In genomic region chr6:5084192-5084786, GRCh38 we compare ENCODE assay signal across 7 cellular contexts. TPM values are rescaled to one million over a fixed set of nuclear protein-coding genes. Genes with fewer than 3 reads are reported as not detected.
A peak's percentile ranks its signal among the peaks of the same experiment; 100 is the strongest.
DNase-seq lines count a peak whose midpoint lies in the region; ATAC-seq, FAIRE-seq and TF ChIP-seq lines count a peak whose summit lies in the region.

No MANE protein-coding gene starts in this region.

- no peak for FAIRE-seq in bronchial epithelial cell (lab: Jason Lieb, UNC)

- H3K4me3 ChIP-seq in bronchial epithelial cell (ENCODE audit: low read depth, low read length) (peak overlapping the region; percentile 47), mesenchymal stem cell (ENCODE audit: insufficient read depth in 1 of 2, low read depth in 1 of 2, low read length in 2 of 2) (peak overlapping the region; percentile 64 to 82), urinary bladder (ENCODE audit: low read depth, low read length) (peak overlapping the region; percentile 64)

- H4K8ac ChIP-seq in mesenchymal stem cell (ENCODE audit: low read length), result peak overlapping the region; percentile 98

- H3K18ac ChIP-seq in mesenchymal stem cell (ENCODE audit: low read depth in 1 of 2, low read length in 2 of 2), result peak overlapping the region; percentile 76 to 83

- H3K36me3 ChIP-seq in bronchial epithelial cell (ENCODE audit: control insufficient read depth, insufficient read depth, low read length) (no peaks in the 10 kb centered on the region), mesenchymal stem cell (ENCODE audit: control insufficient read depth in 1 of 2, insufficient read depth in 2 of 2, low read depth in 1 of 2, low read length in 2 of 2) (no peaks in the 10 kb centered on the region), urinary bladder (ENCODE audit: insufficient read depth) (no peaks in the 10 kb centered on the region)

- no peak overlapping the region for H2AK5ac ChIP-seq in mesenchymal stem cell (ENCODE audit: low read length, severe bottlenecking)

- TF ChIP-seq CTCF in GM20000 (IDR thresholded peaks at IDR 0.05; ENCODE audit: extremely low read depth, missing control alignments) (no peak), bronchial epithelial cell (IDR thresholded peaks at IDR 0.05; ENCODE audit: insufficient read depth, low read length, severe bottlenecking) (no peak)

- H3K79me1 ChIP-seq in mesenchymal stem cell (replicated peaks; ENCODE audit: low read length, poor library complexity, severe bottlenecking), result peaks cover 1% of the 10 kb centered on the region

- H2AFZ ChIP-seq in mesenchymal stem cell (ENCODE audit: low read depth, low read length), result no peak overlapping the region

- H3K9ac ChIP-seq in mesenchymal stem cell (ENCODE audit: low read length), result peak overlapping the region; percentile 83

- H2BK120ac ChIP-seq in mesenchymal stem cell (ENCODE audit: low read depth, low read length), result peak overlapping the region; percentile 76

- H3K23ac ChIP-seq in mesenchymal stem cell (ENCODE audit: low read length in 2 of 2), result peak overlapping the region in 1 of 2 experiments; percentile 78

- peak overlapping the region; percentile 84 for H4K91ac ChIP-seq in mesenchymal stem cell (ENCODE audit: low read length)

- H2BK12ac ChIP-seq in mesenchymal stem cell (ENCODE audit: low read length in 2 of 2), result peak overlapping the region; percentile 72 to 93

- H3K4me2 ChIP-seq in mesenchymal stem cell (ENCODE audit: low read length, poor library complexity, severe bottlenecking), result peak overlapping the region; percentile 84

- H2BK5ac ChIP-seq in mesenchymal stem cell (ENCODE audit: low read depth, low read length, poor library complexity, severe bottlenecking), result no peak overlapping the region

- peak overlapping the region in 1 of 2 experiments; percentile 0 for H3K14ac ChIP-seq in mesenchymal stem cell (ENCODE audit: low read length in 2 of 2)

- 5% methylated on average over 52 of the region's 66 CpGs for WGBS in mesenchymal stem cell
- 3% methylated on average over 64 of the region's 66 CpGs for WGBS in urinary bladder

- H3K4ac ChIP-seq in mesenchymal stem cell (ENCODE audit: low read depth in 1 of 2, low read length in 2 of 2), result peak overlapping the region; percentile 60 to 91

- H3K27me3 ChIP-seq in bronchial epithelial cell (ENCODE audit: control insufficient read depth, insufficient read depth, low read length), result peaks cover 6% of the 10 kb centered on the region
- peaks cover 3 to 15% of the 10 kb centered on the region in 2 experiments for H3K27me3 ChIP-seq in mesenchymal stem cell (ENCODE audit: control insufficient read depth in 1 of 2, insufficient read depth in 1 of 2, low read length in 2 of 2)

- H3K9me3 ChIP-seq in mesenchymal stem cell (ENCODE audit: control insufficient read depth, low read length), result no peaks in the 10 kb centered on the region

- peak overlapping the region; percentile 98 for H2BK15ac ChIP-seq in mesenchymal stem cell (ENCODE audit: low read depth, poor library complexity, severe bottlenecking)

- DNase-seq in GM20000 (ENCODE audit: low spot score) (peak; percentile 79), bronchial epithelial cell (ENCODE audit: low read depth) (no peak), mesenchymal stem cell (no peak), SW 1271 (lab: John Stamatoyannopoulos, UW) (no peak)

- H3K4me1 ChIP-seq in mesenchymal stem cell (ENCODE audit: control insufficient read depth, insufficient read depth, low read depth, low read length) (peaks cover 30% of the 10 kb centered on the region), urinary bladder (ENCODE audit: insufficient read depth) (no peaks in the 10 kb centered on the region)

- ATAC-seq in HG03442 (IDR thresholded peaks at IDR 0.05; ENCODE audit: unreplicated experiment) (peak; percentile 30), GM18870 (IDR thresholded peaks at IDR 0.05; ENCODE audit: unreplicated experiment) (no peak)

- H3K27ac ChIP-seq in mesenchymal stem cell (ENCODE audit: low read length, poor library complexity, severe bottlenecking) (no peak overlapping the region), urinary bladder (ENCODE audit: low read depth) (peak overlapping the region; percentile 89)

RNA-seq across cellular contexts. Expression of gene PPP1R3G, which starts 0.9 kb away (rescaled TPM):
- 1.8 and 1.9 TPM in 2 replicates for total RNA-seq in bronchial epithelial cell
- 1.4 TPM for polyA plus RNA-seq in mesenchymal stem cell (2013, experiment 1 of 2)
- polyA plus RNA-seq in mesenchymal stem cell (2013, experiment 2 of 2), result 1.5 TPM
- 4.7 TPM for total RNA-seq in urinary bladder
- 5.1 TPM for polyA plus RNA-seq in urinary bladder
